ENCODE assay signal across 15 cellular contexts in genomic region chr10:113226404-113226803, GRCh38.
DNase-seq lines count a peak whose midpoint lies in the region; ATAC-seq lines count a peak whose summit lies in the region.
"Had no signal": no experiment of that assay in that cellular context is flagged by ENCODE, and none has a peak within 500 bp of the region (broad histone marks: within the 10 kb centered on the region; RNA-seq: fewer than 3 reads in every experiment).

No MANE protein-coding gene starts in this region.

- ATAC-seq in right cardiac atrium (peak; percentile 32 to 72), GM19395 (IDR thresholded peaks at IDR 0.05; ENCODE audit: unreplicated experiment) (no peak)
- ATAC-seq: K562 had no signal

- DNase-seq in activated T-cell treated with anti-CD3 and anti-CD28 coated beads for 24 hours (ENCODE audit: low read depth), result peak; percentile 5
- DNase-seq in activated T-cell treated with anti-CD3 and anti-CD28 coated beads, Interleukin-2, amount 50 U/mL, for 24 hours, result no peak
- DNase-seq in MV-4-11 (lab: John Stamatoyannopoulos, UW), result peak; percentile 1
- peak in 2 of 3 donors; percentile 19 to 63 for DNase-seq in right cardiac atrium
- DNase-seq in stimulated activated CD4-positive, alpha-beta T cell treated with anti-CD3 and anti-CD28 coated beads, TNF-alpha, amount 100 ng/mL, for 24 hours (ENCODE audit: low read depth in 3 of 3), result peak; percentile 1 to 18 (median 4)
- DNase-seq in NCI-H774 (lab: John Stamatoyannopoulos, UW), result no peak
- DNase-seq in NCI-H510A treated with DMSO at 0.1 percent for 48 hours (lab: John Stamatoyannopoulos, UW), result no peak
- DNase-seq: amniotic stem cell, NCI-H1092, posterior cingulate gyrus, RPMI8226 had no signal

- H3K27ac ChIP-seq in right cardiac atrium (ENCODE audit: low read length), result no peak overlapping the region
- H3K27ac ChIP-seq: HL-60, suprapubic skin had no signal

- no peak overlapping the region for H3K27ac Mint-ChIP-seq in activated T-cell treated with anti-CD3 and anti-CD28 coated beads, Interleukin-2, amount 50 U/mL, for 24 hours

- H3K4me3 Mint-ChIP-seq in activated T-cell treated with anti-CD3 and anti-CD28 coated beads, Interleukin-2, amount 50 U/mL, for 24 hours, result no peak overlapping the region

- intact Hi-C loops in right cardiac atrium (cut with DNase I), result no loop called here

- H3K4me1 ChIP-seq in right cardiac atrium (ENCODE audit: control insufficient read depth, insufficient read depth, low read length), result no peaks in the 10 kb centered on the region

- peaks cover 76% of the 10 kb centered on the region for H3K27me3 Mint-ChIP-seq in activated T-cell treated with anti-CD3 and anti-CD28 coated beads, Interleukin-2, amount 50 U/mL, for 24 hours

- no peak overlapping the region for H3K4me3 ChIP-seq in right cardiac atrium (ENCODE audit: low read length)
- H3K4me3 ChIP-seq: K562, suprapubic skin had no signal

- no peaks in the 10 kb centered on the region for H3K36me3 Mint-ChIP-seq in activated T-cell treated with anti-CD3 and anti-CD28 coated beads, Interleukin-2, amount 50 U/mL, for 24 hours (ENCODE audit: low read depth)

- H3K4me1 Mint-ChIP-seq in activated T-cell treated with anti-CD3 and anti-CD28 coated beads, Interleukin-2, amount 50 U/mL, for 24 hours (ENCODE audit: low read depth), result peaks cover 23% of the 10 kb centered on the region

- no peaks in the 10 kb centered on the region for H3K9me3 ChIP-seq in right cardiac atrium (ENCODE audit: control insufficient read depth, low read length)
- H3K9me3 ChIP-seq: suprapubic skin had no signal

- WGBS in right cardiac atrium, result 69% methylated on average over 9 of the region's 9 CpGs

- H3K27me3 ChIP-seq in right cardiac atrium (ENCODE audit: control insufficient read depth, insufficient read depth), result no peaks in the 10 kb centered on the region
- H3K27me3 ChIP-seq: suprapubic skin had no signal

- no peaks in the 10 kb centered on the region for H3K9me3 Mint-ChIP-seq in activated T-cell treated with anti-CD3 and anti-CD28 coated beads, Interleukin-2, amount 50 U/mL, for 24 hours

Comparison
In these comparisons a context has a peak if more than half of its experiments do, and no peak if none do; other contexts are left out.
1. DNase-seq: peak in activated T-cell treated with anti-CD3 and anti-CD28 coated beads for 24 hours (single experiment), MV-4-11 (single experiment), right cardiac atrium (2 of 3) and stimulated activated CD4-positive, alpha-beta T cell treated with anti-CD3 and anti-CD28 coated beads, TNF-alpha, amount 100 ng/mL, for 24 hours (3 of 3); none in activated T-cell treated with anti-CD3 and anti-CD28 coated beads, Interleukin-2, amount 50 U/mL, for 24 hours (single experiment), NCI-H774 (single experiment) and NCI-H510A treated with DMSO at 0.1 percent for 48 hours (single experiment).